In genomic region chr12:126910570-126910969, GRCh38 we compare ENCODE assay signal across 23 cellular contexts.
"Had no signal": no experiment of that assay in that cellular context is flagged by ENCODE, and none has a peak within 500 bp of the region (broad histone marks: within the 10 kb centered on the region; RNA-seq: fewer than 3 reads in every experiment).

No MANE protein-coding gene starts in this region.

- ATAC-seq: gastrocnemius medialis, heart right ventricle, left cardiac atrium, left lung, left ventricle myocardium superior, lower lobe of right lung had no signal

- H3K27me3 ChIP-seq: esophagus squamous epithelium, gastrocnemius medialis had no signal

- FAIRE-seq: colon, endothelial cell of umbilical vein, islet of Langerhans, keratinocyte had no signal

- H3K27ac ChIP-seq: coronary artery, dorsolateral prefrontal cortex, esophagus squamous epithelium, gastrocnemius medialis, heart right ventricle, left lung, lower lobe of right lung had no signal

- H3K36me3 ChIP-seq: esophagus squamous epithelium, gastrocnemius medialis, heart right ventricle, left lung, lower lobe of right lung had no signal

- DNase-seq: dermis blood vessel endothelial cell; dorsolateral prefrontal cortex; effector CD4-positive, alpha-beta T cell; effector memory CD4-positive, alpha-beta T cell; esophagus squamous epithelium; foreskin fibroblast; foreskin melanocyte; gastrocnemius medialis; glutamatergic neuron; head of caudate nucleus; heart right ventricle; hippocampal formation; left cardiac atrium; left lung; left ventricle myocardium superior; lower lobe of right lung; mesenchymal stem cell; midbrain had no signal

- H3K9me3 ChIP-seq: esophagus squamous epithelium, gastrocnemius medialis, heart right ventricle, left lung, lower lobe of right lung had no signal

- H3K4me3 ChIP-seq: coronary artery, dorsolateral prefrontal cortex, esophagus squamous epithelium, gastrocnemius medialis, heart right ventricle, left lung, lower lobe of right lung had no signal

- H3K4me1 ChIP-seq: esophagus squamous epithelium, gastrocnemius medialis, heart right ventricle, left lung, lower lobe of right lung had no signal
